10 cellular contexts compared by ENCODE assay signal in genomic region chr19:756232-756631, GRCh38. TPM values are rescaled to one million over a fixed set of nuclear protein-coding genes. Genes with fewer than 3 reads are reported as not detected.
A peak's percentile ranks its signal among the peaks of the same experiment; 100 is the strongest.
DNase-seq lines count a peak whose midpoint lies in the region; ATAC-seq, FAIRE-seq and TF ChIP-seq lines count a peak whose summit lies in the region.
"Had no signal": no experiment of that assay in that cellular context is flagged by ENCODE, and none has a peak within 500 bp of the region (broad histone marks: within the 10 kb centered on the region; RNA-seq: fewer than 3 reads in every experiment).

No MANE protein-coding gene starts in this region.

- ATAC-seq in K562 (peak; percentile 87), HG02981 (IDR thresholded peaks at IDR 0.05; ENCODE audit: unreplicated experiment) (no peak)

- intact Hi-C loops in K562 (cut with micrococcal nuclease) = no loop called here

- FAIRE-seq in K562 (lab: Jason Lieb, UNC) = peak; percentile 88
- no peak for FAIRE-seq in small intestine (lab: Jason Lieb, UNC)
- FAIRE-seq: A204.1, TTC549 had no signal

- no peaks in the 10 kb centered on the region for H3K79me2 ChIP-seq in K562 (ENCODE audit: control insufficient read depth, insufficient read depth, low read length)

- in situ Hi-C loops in K562 (cut with MboI) = loop anchor here (25.0 kb wide), 1 partner anchor 481 kb away; the partner anchor contains the start of genes ATP5F1D, CBARP and MIDN

- H3K36me3 ChIP-seq in K562 (ENCODE audit: control insufficient read depth, insufficient read depth, low read length) (no peaks in the 10 kb centered on the region), small intestine (ENCODE audit: control insufficient read depth in 2 of 2, insufficient read depth in 2 of 2, low read length in 2 of 2) (peaks cover 0 to 22% of the 10 kb centered on the region in 2 donors)

- no peaks in the 10 kb centered on the region for H3K27me3 ChIP-seq in K562 (ENCODE audit: control insufficient read depth in 2 of 2, insufficient read depth in 2 of 2, low read length in 2 of 2)
- no peaks in the 10 kb centered on the region for H3K27me3 ChIP-seq in small intestine (ENCODE audit: control insufficient read depth in 2 of 2, insufficient read depth in 2 of 2, low read length in 2 of 2)

- CTCF ChIA-PET in K562 (lab: Yijun Ruan, JAX; ENCODE audit: low intra/inter-chr PET ratio) = no interaction called here

- no peak for TF ChIP-seq RAD21 in K562 (CRISPR knock-in tag; conservative IDR thresholded peaks at IDR 0.05 in 1 of 2, IDR thresholded peaks at IDR 0.05 in 1 of 2)

- no peak for TF ChIP-seq POLR2A in K562 (conservative IDR thresholded peaks at IDR 0.05)

- TF ChIP-seq EP300 in K562 (IDR thresholded peaks at IDR 0.05; ENCODE audit: low read length) = no peak

- H3K27ac ChIP-seq in K562 (ENCODE audit: extremely low read depth, low read depth, low read length) (no peak overlapping the region), small intestine (ENCODE audit: low read depth in 1 of 2, low read length in 1 of 2) (peak overlapping the region; percentile 11 to 97)

- no peaks in the 10 kb centered on the region for H4K20me1 ChIP-seq in K562 (replicated peaks; ENCODE audit: control insufficient read depth, insufficient read depth, low read length)

- no peak overlapping the region for H2AFZ ChIP-seq in K562 (ENCODE audit: low read depth, low read length)

- no peak overlapping the region for H3K9ac ChIP-seq in K562 (ENCODE audit: insufficient read depth in 1 of 2, low read depth in 2 of 2, low read length in 2 of 2)

- H3K4me3 ChIP-seq in K562 = no peak overlapping the region
- H3K4me3 ChIP-seq in small intestine (ENCODE audit: low read depth in 1 of 2, low read length in 2 of 2) = no peak overlapping the region

- DNase-seq in NCI-H2196 (lab: John Stamatoyannopoulos, UW; ENCODE audit: unreplicated experiment) = peak; percentile 16
- no peak for DNase-seq in NCI-H2196 treated with DMSO at 0.1 percent for 48 hours (lab: John Stamatoyannopoulos, UW; ENCODE audit: unreplicated experiment)
- DNase-seq in MV-4-11 (lab: John Stamatoyannopoulos, UW) = peak; percentile 79
- peak; percentile 61 to 89 (median 79) for DNase-seq in K562 (ENCODE audit: extremely low read depth in 1 of 4, low spot score in 3 of 4)
- peak; percentile 88 for DNase-seq in small intestine
- DNase-seq in NCI-H1694 (lab: John Stamatoyannopoulos, UW) = no peak
- no peak for DNase-seq in DMS153 (lab: John Stamatoyannopoulos, UW)

- TF ChIP-seq CTCF in K562 (IDR thresholded peaks at IDR 0.05 in 2 of 3, conservative IDR thresholded peaks at IDR 0.05 in 1 of 3; ENCODE audit: insufficient read depth in 2 of 3, low read depth in 1 of 3, low read length in 3 of 3) = no peak

- no TSS peak for BruUV-seq in K562 (replicated peaks; lab: Mats Ljungman, UMichigan)

- H3K4me2 ChIP-seq in K562 (ENCODE audit: insufficient read depth, low read length) = no peak overlapping the region

- H3K4me1 ChIP-seq in K562 (replicated peaks in 1 of 2; ENCODE audit: control insufficient read depth in 2 of 2, insufficient read depth in 2 of 2, low read length in 2 of 2) (peaks cover 6 to 30% of the 10 kb centered on the region in 2 experiments; a peak in 4 of 5 replicates), small intestine (ENCODE audit: control insufficient read depth in 2 of 2, insufficient read depth in 1 of 2, low read depth in 1 of 2, low read length in 1 of 2) (no peaks in the 10 kb centered on the region)

- H3K9me1 ChIP-seq in K562 (ENCODE audit: control insufficient read depth, insufficient read depth, low read length) = no peaks in the 10 kb centered on the region

- POLR2A ChIA-PET in K562 (lab: Yijun Ruan, JAX) = no interaction called here

- peaks cover 11% of the 10 kb centered on the region; the same call in 1 of the 2 replicates for H3K9me3 ChIP-seq in K562 (replicated peaks; ENCODE audit: control insufficient read depth, insufficient read depth, low read depth, low read length)
- no peaks in the 10 kb centered on the region for H3K9me3 ChIP-seq in small intestine (ENCODE audit: control insufficient read depth, low read depth)

TF ChIP-seq in K562, 482 proteins besides CTCF, POLR2A, EP300 and RAD21 (continues in another document):
- TF ChIP-seq RAD51 (IDR thresholded peaks at IDR 0.05; ENCODE audit: borderline replicate concordance, low read depth) (peak; percentile 78), CGGBP1 (CRISPR knock-in tag; IDR thresholded peaks at IDR 0.05) (no peak), ZNF655 (CRISPR knock-in tag; IDR thresholded peaks at IDR 0.05) (no peak), SRSF7 (optimal IDR thresholded peaks at IDR 0.05; ENCODE audit: low read depth, low read length) (no peak)

RNA-seq across cellular contexts. Expression of gene MISP, which starts 5.3 kb away (rescaled TPM):
- not detected in 2 replicates for total RNA-seq in K562 (2011; cell fraction: chromatin; rRNA removed; ENCODE audit: low replicate concordance)
- total RNA-seq in K562 (2011; cell fraction: nucleolus; rRNA removed) = not detected in 2 replicates
- not detected in 2 replicates for total RNA-seq in K562 (2011; cell fraction: nucleoplasm; rRNA removed)
- total RNA-seq in K562 (2014; rRNA removed) (0.05 and 0.24 TPM in 2 replicates), K562 (2014; rRNA removed; fragmentation: Illumina TruSeq; extraction: Trizol) (not detected in 2 replicates), K562 (2015; rRNA removed; fragmentation: Illumina TruSeq; extraction: Trizol) (not detected in 2 replicates), K562 (2021) (0.20 and 0.29 TPM in 2 replicates)
- polyA plus RNA-seq in K562 (2011; rRNA removed) (0.03 and 0.06 TPM in 2 replicates), K562 (2014; fragmentation: Illumina TruSeq; extraction: Trizol) (not detected in 2 replicates), K562 (2014; fragmentation: Nextera tagmentation; extraction: Ambion mirVana) (not detected), K562 (2014; rRNA removed) (0.04 TPM in 1 of 2 replicates, not detected in the other), small intestine (100 to 1,000 TPM; 189 to 644 (median 550) TPM)
- 0.10 and 0.13 TPM in 2 replicates for polyA plus RNA-seq in K562 (2011; cell fraction: cytosol; rRNA removed)
- polyA plus RNA-seq in K562 (2011; cell fraction: nucleus; rRNA removed) = 0.10 TPM in 1 of 2 replicates, not detected in the other
- polyA plus RNA-seq in K562 (2012) = 0.04 and 0.07 TPM in 2 replicates
- not detected in 2 replicates for polyA minus RNA-seq in K562 (2011; rRNA and poly(A)+ RNA removed)
- 0.55 TPM in 1 of 2 replicates, not detected in the other for polyA minus RNA-seq in K562 (2011; cell fraction: cytosol; rRNA and poly(A)+ RNA removed)
- not detected in 2 replicates for polyA minus RNA-seq in K562 (2011; cell fraction: nucleus; rRNA and poly(A)+ RNA removed)

RNA-seq across cellular contexts. Expression of gene PTBP1, which starts 41.0 kb away (rescaled TPM):
- 327 and 692 TPM in 2 replicates for total RNA-seq in K562 (2011; cell fraction: chromatin; rRNA removed; ENCODE audit: low replicate concordance)
- total RNA-seq in K562 (2011; cell fraction: nucleolus; rRNA removed) = 382 and 389 TPM in 2 replicates
- total RNA-seq in K562 (2011; cell fraction: nucleoplasm; rRNA removed) = 336 and 353 TPM in 2 replicates
- total RNA-seq in K562 (2014; rRNA removed) (237 and 443 TPM in 2 replicates), K562 (2014; rRNA removed; fragmentation: Illumina TruSeq; extraction: Trizol) (234 TPM in 2 replicates), K562 (2015; rRNA removed; fragmentation: Illumina TruSeq; extraction: Trizol) (183 and 187 TPM in 2 replicates), K562 (2021) (751 and 759 TPM in 2 replicates)
- polyA plus RNA-seq in K562 (2011; rRNA removed) (131 and 357 TPM in 2 replicates), K562 (2014; fragmentation: Illumina TruSeq; extraction: Trizol) (413 and 465 TPM in 2 replicates), K562 (2014; fragmentation: Nextera tagmentation; extraction: Ambion mirVana) (10 to 100 TPM; 14.0 to 18.1 TPM), K562 (2014; rRNA removed) (291 and 296 TPM in 2 replicates), small intestine (100 to 1,000 TPM; 109 to 149 (median 131) TPM)
- polyA plus RNA-seq in K562 (2011; cell fraction: cytosol; rRNA removed) = 138 and 245 TPM in 2 replicates
- polyA plus RNA-seq in K562 (2011; cell fraction: nucleus; rRNA removed) = 683 and 1,149 TPM in 2 replicates
- polyA plus RNA-seq in K562 (2012) = 757 and 849 TPM in 2 replicates
- polyA minus RNA-seq in K562 (2011; rRNA and poly(A)+ RNA removed) = 127 and 175 TPM in 2 replicates
- polyA minus RNA-seq in K562 (2011; cell fraction: cytosol; rRNA and poly(A)+ RNA removed) = 353 and 383 TPM in 2 replicates
- polyA minus RNA-seq in K562 (2011; cell fraction: nucleus; rRNA and poly(A)+ RNA removed) = 242 and 246 TPM in 2 replicates

RNA-seq across cellular contexts. Expression of gene PALM, which starts 47.5 kb away (rescaled TPM):
- total RNA-seq in K562 (2011; cell fraction: chromatin; rRNA removed; ENCODE audit: low replicate concordance) = 4.4 and 8.7 TPM in 2 replicates
- total RNA-seq in K562 (2011; cell fraction: nucleolus; rRNA removed) = 4.2 and 5.2 TPM in 2 replicates
- 2.3 and 6.4 TPM in 2 replicates for total RNA-seq in K562 (2011; cell fraction: nucleoplasm; rRNA removed)
- total RNA-seq in K562 (2014; rRNA removed) (2.6 and 3.3 TPM in 2 replicates), K562 (2014; rRNA removed; fragmentation: Illumina TruSeq; extraction: Trizol) (0.51 and 0.73 TPM in 2 replicates), K562 (2015; rRNA removed; fragmentation: Illumina TruSeq; extraction: Trizol) (1.6 and 1.8 TPM in 2 replicates), K562 (2021) (6.6 and 6.9 TPM in 2 replicates)
- polyA plus RNA-seq in K562 (2011; rRNA removed) (2.4 and 2.8 TPM in 2 replicates), K562 (2014; fragmentation: Illumina TruSeq; extraction: Trizol) (1.7 and 3.0 TPM in 2 replicates), K562 (2014; fragmentation: Nextera tagmentation; extraction: Ambion mirVana) (under 1 TPM; 0.04 to 0.08 TPM), K562 (2014; rRNA removed) (2.1 and 3.3 TPM in 2 replicates), small intestine (10 to 100 TPM; 17.9 to 37.6 (median 32.6) TPM)
- 2.4 and 5.7 TPM in 2 replicates for polyA plus RNA-seq in K562 (2011; cell fraction: cytosol; rRNA removed)
- polyA plus RNA-seq in K562 (2011; cell fraction: nucleus; rRNA removed) = 2.8 and 5.3 TPM in 2 replicates
- 3.7 and 10.5 TPM in 2 replicates for polyA plus RNA-seq in K562 (2012)
- 0.45 and 1.0 TPM in 2 replicates for polyA minus RNA-seq in K562 (2011; rRNA and poly(A)+ RNA removed)
- 8.5 and 10.1 TPM in 2 replicates for polyA minus RNA-seq in K562 (2011; cell fraction: cytosol; rRNA and poly(A)+ RNA removed)
- polyA minus RNA-seq in K562 (2011; cell fraction: nucleus; rRNA and poly(A)+ RNA removed) = 1.3 and 2.2 TPM in 2 replicates

Comparison
In these comparisons a context has a peak if more than half of its experiments do, and no peak if none do; other contexts are left out.
1. DNase-seq: peak in NCI-H2196 (single experiment), MV-4-11 (single experiment), K562 (4 of 4) and small intestine (single experiment); none in NCI-H2196 treated with DMSO at 0.1 percent for 48 hours (single experiment), NCI-H1694 (single experiment) and DMS153 (single experiment).
2. RNA of gene MISP, which starts 5.3 kb away (polyA plus RNA-seq): 189 to 644 TPM in small intestine; 0.03 to 0.13 TPM in K562; every median in the first group is over 100 times any median in the second.